In the genomic region with DNA sequence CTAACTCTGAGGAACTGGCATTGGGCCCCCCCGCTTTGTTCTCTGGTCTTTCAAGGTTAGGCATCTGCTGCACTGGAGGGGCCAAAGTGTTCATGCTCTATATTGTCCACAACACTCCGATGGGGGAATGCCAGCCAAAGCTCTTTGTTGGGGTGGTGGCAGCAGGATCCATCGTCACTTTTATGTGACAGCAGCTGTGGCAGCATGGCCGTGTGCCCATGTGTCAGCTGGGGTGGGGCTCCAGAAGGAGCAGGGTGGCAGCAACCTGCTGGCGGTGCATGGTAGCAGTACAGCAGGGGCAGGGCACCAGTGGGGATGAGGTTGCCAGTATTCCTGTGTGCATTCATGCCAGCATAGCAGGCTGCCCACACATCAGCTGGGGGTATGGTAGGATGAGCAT, we compare ENCODE assay signal across 1 cellular context.
TF ChIP-seq lines count a peak whose summit lies in the region.

No MANE protein-coding gene starts in this region.

TF ChIP-seq in IMR-90, 13 proteins besides CTCF, POLR2A, EP300 and RAD21 (continued from another document):
- TF ChIP-seq USF2 (IDR thresholded peaks at IDR 0.05; ENCODE audit: low read depth, low read length): no peak
